8 cellular contexts compared by ENCODE assay signal in the genomic region with DNA sequence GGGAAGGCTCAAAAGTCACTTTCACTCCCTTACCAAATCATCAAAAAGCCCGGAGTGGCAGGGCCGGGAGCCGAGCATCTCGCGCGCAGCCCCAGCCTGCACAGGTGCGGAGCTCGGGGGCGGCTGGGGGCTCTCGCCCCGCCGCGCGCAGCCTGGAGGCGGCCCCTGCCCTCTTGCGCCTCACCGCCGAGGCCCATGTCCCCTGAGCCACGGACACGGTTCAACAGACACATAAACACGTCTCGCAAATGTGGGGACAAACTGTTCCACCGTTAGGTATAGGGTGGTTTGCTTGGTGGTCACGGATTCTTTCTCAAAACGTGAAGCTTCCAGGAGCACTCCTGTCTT. TPM values are rescaled to one million over a fixed set of nuclear protein-coding genes. Genes with fewer than 3 reads are reported as not detected.
DNase-seq lines count a peak whose midpoint lies in the region; ATAC-seq and TF ChIP-seq lines count a peak whose summit lies in the region.

No MANE protein-coding gene starts in this region.

- H3K4me1 ChIP-seq in lower lobe of right lung (peaks cover 47% of the 10 kb centered on the region), tibial nerve (peaks cover 0 to 24% (median 0%) of the 10 kb centered on the region in 4 donors)

- intact Hi-C loops in lower lobe of right lung (cut with DNase I), result no loop called here

- DNase-seq in NCI-H526 (lab: John Stamatoyannopoulos, UW) (peak; percentile 7 to 71), NCI-H526 treated with DMSO at 0.1 percent for 48 hours (lab: John Stamatoyannopoulos, UW) (no peak), RKO (ENCODE audit: low spot score) (peak; percentile 13), cerebellum (ENCODE audit: low spot score) (peak; percentile 3), lower lobe of right lung (peak; percentile 57), tibial nerve (ENCODE audit: low spot score in 2 of 2) (no peak), NCI-H2196 (lab: John Stamatoyannopoulos, UW; ENCODE audit: unreplicated experiment) (no peak)

- H3K9me3 ChIP-seq in lower lobe of right lung (no peaks in the 10 kb centered on the region), tibial nerve (no peaks in the 10 kb centered on the region)

- TF ChIP-seq EP300 in tibial nerve (IDR thresholded peaks at IDR 0.05), result no peak

- no peak for TF ChIP-seq POLR2A in tibial nerve (IDR thresholded peaks at IDR 0.05)

- H3K4me3 ChIP-seq in lower lobe of right lung (peak overlapping the region; percentile 80), tibial nerve (peak overlapping the region; percentile 80 to 94 (median 88))

- peak; percentile 24 for ATAC-seq in HG02623 (IDR thresholded peaks at IDR 0.05; ENCODE audit: unreplicated experiment)
- peak; percentile 61 to 74 for ATAC-seq in lower lobe of right lung

- H3K27ac ChIP-seq in lower lobe of right lung, result peak overlapping the region; percentile 96
- H3K27ac ChIP-seq in tibial nerve, result peak overlapping the region; percentile 79 to 94 (median 92)

- TF ChIP-seq CTCF in lower lobe of right lung (IDR thresholded peaks at IDR 0.05) (no peak), tibial nerve (IDR thresholded peaks at IDR 0.05) (no peak)

- no peaks in the 10 kb centered on the region for H3K36me3 ChIP-seq in lower lobe of right lung
- no peaks in the 10 kb centered on the region for H3K36me3 ChIP-seq in tibial nerve

- H3K27me3 ChIP-seq in lower lobe of right lung (ENCODE audit: low read depth) (no peaks in the 10 kb centered on the region), tibial nerve (no peaks in the 10 kb centered on the region)

- 0 to 2% methylated on average over 10 to 24 of the region's 25 CpGs for WGBS in tibial nerve, 2 donors

RNA-seq across cellular contexts. Expression of gene GSAP, which starts 0.7 kb away (rescaled TPM):
- total RNA-seq in cerebellum (14.2 TPM), lower lobe of right lung (80.0 TPM), tibial nerve (10 to 100 TPM; 14.3 to 25.5 (median 22.0) TPM)

Comparison
In these comparisons a context has a peak if more than half of its experiments do, and no peak if none do; other contexts are left out.
1. DNase-seq: peak in NCI-H526 (2 of 2), RKO (single experiment), cerebellum (single experiment) and lower lobe of right lung (single experiment); none in NCI-H526 treated with DMSO at 0.1 percent for 48 hours (single experiment), tibial nerve (0 of 2) and NCI-H2196 (single experiment).